ENCODE assay signal across 18 cellular contexts in the genomic region with DNA sequence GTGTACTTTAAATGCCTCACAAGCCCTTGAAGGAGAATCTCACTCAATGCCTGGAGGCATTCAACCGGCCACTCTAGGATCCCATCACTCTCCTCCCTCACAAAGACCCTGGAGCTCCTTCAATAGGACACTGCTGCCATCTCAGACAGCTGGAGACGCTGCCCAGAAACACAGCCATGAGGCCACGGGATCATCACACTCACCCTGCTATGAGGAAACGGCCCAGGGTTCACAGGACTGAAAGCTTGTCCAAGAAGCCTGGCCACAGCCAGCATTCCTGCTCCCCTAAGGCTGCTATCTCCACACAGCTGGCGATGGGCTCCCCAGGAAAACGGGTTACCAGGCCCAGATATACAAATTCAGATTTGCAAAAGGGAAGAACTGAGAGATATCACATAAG. TPM values are rescaled to one million over a fixed set of nuclear protein-coding genes. Genes with fewer than 3 reads are reported as not detected.
DNase-seq lines count a peak whose midpoint lies in the region; ATAC-seq, FAIRE-seq and TF ChIP-seq lines count a peak whose summit lies in the region.
"Had no signal": no experiment of that assay in that cellular context is flagged by ENCODE, and none has a peak within 500 bp of the region (broad histone marks: within the 10 kb centered on the region; RNA-seq: fewer than 3 reads in every experiment).

No MANE protein-coding gene starts in this region.

- H3K9me3 Mint-ChIP-seq in H9 (no peaks in the 10 kb centered on the region), astrocyte (ENCODE audit: unreplicated experiment) (no peaks in the 10 kb centered on the region)
- H3K9me3 Mint-ChIP-seq in activated naive CD4-positive, alpha-beta T cell treated with anti-CD3 and anti-CD28 coated beads for 36 hours: no peaks in the 10 kb centered on the region
- H3K9me3 Mint-ChIP-seq: dendritic cell treated with granulocyte-macrophage colony-stimulating factor and Interleukin-4, amounts not matched to agents 40 ng/mL and 50 ng/mL, for 4 days had no signal

- H3K14ac ChIP-seq in H9 (ENCODE audit: insufficient read depth, low read length): no peak overlapping the region

- H3K4me1 ChIP-seq in H9 (ENCODE audit: insufficient read depth, low read length) (no peaks in the 10 kb centered on the region), astrocyte (ENCODE audit: insufficient read depth, low read length) (peaks cover 22% of the 10 kb centered on the region), left lung (peaks cover 8 to 14% of the 10 kb centered on the region in 2 donors), stomach (peaks cover 18 to 54% (median 40%) of the 10 kb centered on the region in 4 donors)
- H3K4me1 ChIP-seq: parathyroid adenoma had no signal

- intact Hi-C loops in left lung (cut with DNase I) (no loop called here), stomach (cut with DNase I; ENCODE audit: low total_unique reads) (no loop called here)
- intact Hi-C loops in activated naive CD4-positive, alpha-beta T cell treated with anti-CD3 and anti-CD28 coated beads for 36 hours (cut with micrococcal nuclease): no loop called here

- no peaks in the 10 kb centered on the region; the same call in 1 of the 2 replicates for H3K79me2 ChIP-seq in H9 (ENCODE audit: insufficient read depth, low read length)
- H3K79me2 ChIP-seq in astrocyte (ENCODE audit: insufficient read depth, low read length): peaks cover 73% of the 10 kb centered on the region

- no peak overlapping the region for H3T11ph ChIP-seq in H9 (ENCODE audit: low read length)

- H3K27me3 Mint-ChIP-seq in H9 (ENCODE audit: low read depth): no peaks in the 10 kb centered on the region
- no peaks in the 10 kb centered on the region for H3K27me3 Mint-ChIP-seq in astrocyte (ENCODE audit: low read depth, unreplicated experiment)
- no peaks in the 10 kb centered on the region for H3K27me3 Mint-ChIP-seq in activated naive CD4-positive, alpha-beta T cell treated with anti-CD3 and anti-CD28 coated beads for 36 hours (ENCODE audit: low read depth)
- H3K27me3 Mint-ChIP-seq: dendritic cell treated with granulocyte-macrophage colony-stimulating factor and Interleukin-4, amounts not matched to agents 40 ng/mL and 50 ng/mL, for 4 days had no signal

- peaks cover 5% of the 10 kb centered on the region for H3K79me1 ChIP-seq in H9 (ENCODE audit: insufficient read depth, low read depth, low read length, poor library complexity, severe bottlenecking)

- no peak overlapping the region for H3K18ac ChIP-seq in H9 (ENCODE audit: insufficient read length, low read depth, low read length)

- peak; percentile 8 for ATAC-seq in left lung
- ATAC-seq: PC-3 had no signal

- no CpG with 5 or more reads among the region's 6 CpGs for WGBS in H9 (ENCODE audit: extremely low coverage, insufficient read length, low lambda C conversion rate)
- WGBS in stomach, 5 donors: 43 to 67% (median 49%) methylated on average over 5 to 6 of the region's 6 CpGs

- no peak overlapping the region for H3K4me3 Mint-ChIP-seq in H9
- no peak overlapping the region for H3K4me3 Mint-ChIP-seq in astrocyte (ENCODE audit: unreplicated experiment)
- H3K4me3 Mint-ChIP-seq in activated naive CD4-positive, alpha-beta T cell treated with anti-CD3 and anti-CD28 coated beads for 36 hours: no peak overlapping the region
- H3K4me3 Mint-ChIP-seq: dendritic cell treated with granulocyte-macrophage colony-stimulating factor and Interleukin-4, amounts not matched to agents 40 ng/mL and 50 ng/mL, for 4 days had no signal

- H3K36me3 ChIP-seq in astrocyte (ENCODE audit: insufficient read depth, low read length): peaks cover 29% of the 10 kb centered on the region
- H3K36me3 ChIP-seq in left lung: peaks cover 0 to 72% of the 10 kb centered on the region in 2 donors
- peaks cover 20 to 71% (median 61%) of the 10 kb centered on the region in 4 donors for H3K36me3 ChIP-seq in stomach

- no peak for DNase-seq in H9
- DNase-seq in astrocyte (ENCODE audit: low read depth): peak; percentile 30
- no peak for DNase-seq in left lung
- DNase-seq in stomach: no peak
- DNase-seq in activated T-cell treated with anti-CD3 and anti-CD28 coated beads for 4 hours: no peak
- DNase-seq in SIG-M5 treated with dmso at 0.1 percent for 504 hours (lab: John Stamatoyannopoulos, UW; ENCODE audit: unreplicated experiment): no peak
- no peak for DNase-seq in stimulated activated CD4-positive, alpha-beta T cell treated with anti-CD3 and anti-CD28 coated beads, Interleukin-4, amount 100 ng/mL, for 24 hours
- no peak for DNase-seq in activated naive CD4-positive, alpha-beta T cell treated with anti-CD3 and anti-CD28 coated beads for 36 hours
- DNase-seq: activated CD4-positive, alpha-beta T cell treated with anti-CD3 and anti-CD28 coated beads, Interleukin-2, amount 50 U/mL, for 48 hours; activated naive CD4-positive, alpha-beta T cell treated with Interleukin-2 at 50 U/mL for 16 hours; NCI-H1092 treated with DMSO at 0.1 percent for 48 hours; NCI-H226; PC-3; stimulated activated CD4-positive, alpha-beta T cell treated with anti-CD3 and anti-CD28 coated beads, Interleukin-4, amount 100 ng/mL, for 4 hours; T-helper 2 cell had no signal

- no peaks in the 10 kb centered on the region for H3K27me3 ChIP-seq in H9 (ENCODE audit: insufficient read depth, low read length)
- no peaks in the 10 kb centered on the region for H3K27me3 ChIP-seq in astrocyte (ENCODE audit: insufficient read depth, low read length)
- no peaks in the 10 kb centered on the region for H3K27me3 ChIP-seq in left lung
- no peaks in the 10 kb centered on the region for H3K27me3 ChIP-seq in stomach

- H3K4ac ChIP-seq in H9 (ENCODE audit: low read depth, low read length): no peak overlapping the region

- TF ChIP-seq CTCF in H9 (conservative IDR thresholded peaks at IDR 0.05) (no peak), astrocyte (IDR thresholded peaks at IDR 0.05; ENCODE audit: insufficient read depth, low read depth, low read length) (no peak), left lung (IDR thresholded peaks at IDR 0.05) (no peak), stomach (IDR thresholded peaks at IDR 0.05) (no peak)

- H3K4me2 ChIP-seq in H9 (ENCODE audit: insufficient read depth, insufficient read length, low read length) (no peak overlapping the region), astrocyte (ENCODE audit: low read length) (peak overlapping the region; percentile 17)

- H4K20me1 ChIP-seq in H9 (ENCODE audit: control insufficient read depth, insufficient read depth, insufficient read length) (no peaks in the 10 kb centered on the region), astrocyte (ENCODE audit: insufficient read depth, low read length) (peaks cover 84% of the 10 kb centered on the region)

- H3K23me2 ChIP-seq in H9 (ENCODE audit: insufficient read length, low read depth, low read length, poor library complexity, severe bottlenecking): no peaks in the 10 kb centered on the region

- CTCF ChIA-PET in activated naive CD4-positive, alpha-beta T cell treated with anti-CD3 and anti-CD28 coated beads for 36 hours (lab: Charles Lee): no interaction called here

- TF ChIP-seq POLR2A in stomach (IDR thresholded peaks at IDR 0.05): no peak

- H3K9me3 ChIP-seq in H9 (ENCODE audit: control insufficient read depth, low read depth, low read length): no peaks in the 10 kb centered on the region
- no peaks in the 10 kb centered on the region for H3K9me3 ChIP-seq in astrocyte (ENCODE audit: insufficient read depth, low read depth, low read length)
- H3K9me3 ChIP-seq in left lung: no peaks in the 10 kb centered on the region
- no peaks in the 10 kb centered on the region for H3K9me3 ChIP-seq in stomach

- H3K56ac ChIP-seq in H9 (ENCODE audit: insufficient read length, low read depth, low read length): no peak overlapping the region

- H4K8ac ChIP-seq in H9 (replicated peaks; ENCODE audit: insufficient read length, low read depth, low read length): no peak overlapping the region

- H3K36me3 Mint-ChIP-seq in H9 (ENCODE audit: insufficient read depth in 1 of 3, low read depth in 3 of 3): peaks cover 21 to 65% (median 60%) of the 10 kb centered on the region in 3 experiments
- peaks cover 32% of the 10 kb centered on the region for H3K36me3 Mint-ChIP-seq in astrocyte (ENCODE audit: low read depth, unreplicated experiment)
- peaks cover 34% of the 10 kb centered on the region for H3K36me3 Mint-ChIP-seq in activated naive CD4-positive, alpha-beta T cell treated with anti-CD3 and anti-CD28 coated beads for 36 hours (ENCODE audit: low read depth)

- H2AK5ac ChIP-seq in H9 (ENCODE audit: insufficient read length, low read length): no peak overlapping the region

- H3K27ac Mint-ChIP-seq in H9: peak overlapping the region; percentile 76 to 97 (median 90); a peak in 5 of 7 replicates
- no peak overlapping the region for H3K27ac Mint-ChIP-seq in astrocyte (ENCODE audit: unreplicated experiment)
- H3K27ac Mint-ChIP-seq in activated naive CD4-positive, alpha-beta T cell treated with anti-CD3 and anti-CD28 coated beads for 36 hours: no peak overlapping the region

- H3K23ac ChIP-seq in H9 (ENCODE audit: insufficient read length, low read depth, low read length): no peak overlapping the region

- H2AFZ ChIP-seq in H9 (ENCODE audit: low read length): no peak overlapping the region
- no peak overlapping the region for H2AFZ ChIP-seq in astrocyte (ENCODE audit: low read depth, low read length)
- H2AFZ ChIP-seq: parathyroid adenoma had no signal

- no peak overlapping the region for H2BK5ac ChIP-seq in H9 (ENCODE audit: insufficient read length, low read length)

- H4K5ac ChIP-seq in H9 (ENCODE audit: insufficient read length, low read depth, low read length): no peak overlapping the region

- H3K4me3 ChIP-seq in astrocyte (ENCODE audit: insufficient read depth, low read depth, low read length) (no peak overlapping the region), left lung (no peak overlapping the region), stomach (no peak overlapping the region)
- H3K4me3 ChIP-seq: lung had no signal

- no peak overlapping the region for H2BK12ac ChIP-seq in H9 (ENCODE audit: insufficient read length, low read depth, low read length)

- H3K4me1 Mint-ChIP-seq in H9 (peaks cover 7 to 13% of the 10 kb centered on the region in 2 experiments), astrocyte (ENCODE audit: low read depth, unreplicated experiment) (peaks cover 49% of the 10 kb centered on the region)
- peaks cover 8% of the 10 kb centered on the region for H3K4me1 Mint-ChIP-seq in activated naive CD4-positive, alpha-beta T cell treated with anti-CD3 and anti-CD28 coated beads for 36 hours (ENCODE audit: low read depth)

- no peak overlapping the region for H4K91ac ChIP-seq in H9 (ENCODE audit: insufficient read length, low read depth, low read length)

- no peak for FAIRE-seq in astrocyte (lab: Jason Lieb, UNC)

- H2BK15ac ChIP-seq in H9 (ENCODE audit: low read depth, low read length): no peak overlapping the region

- H3K27ac ChIP-seq in H9 (ENCODE audit: insufficient read length, low read depth, low read length) (no peak overlapping the region), astrocyte (ENCODE audit: low read depth, low read length) (no peak overlapping the region), left lung (no peak overlapping the region), stomach (peak overlapping the region; percentile 52 to 77 (median 68))
- H3K27ac ChIP-seq: parathyroid adenoma had no signal

- no peak for TF ChIP-seq EP300 in stomach (IDR thresholded peaks at IDR 0.05)

- H2BK120ac ChIP-seq in H9 (ENCODE audit: low read depth, low read length, poor library complexity, severe bottlenecking): no peak overlapping the region

- H3K9ac ChIP-seq in H9 (ENCODE audit: extremely low read depth, insufficient read length, low read length) (no peak overlapping the region), astrocyte (ENCODE audit: low read length) (no peak overlapping the region)
- H3K9ac ChIP-seq: parathyroid adenoma had no signal

- H2BK20ac ChIP-seq in H9 (ENCODE audit: low read depth, low read length, poor library complexity, severe bottlenecking): no peak overlapping the region

RNA-seq across cellular contexts. Expression of gene CARS1, which starts 13.2 kb away (rescaled TPM):
- total RNA-seq in H9 (2021) (82.5 and 92.3 TPM in 2 replicates), astrocyte (123 and 149 TPM in 2 replicates), left lung (10 to 100 TPM; 39.3 to 49.9 TPM), stomach (10 to 100 TPM; 28.6 to 54.2 (median 42.6) TPM)
- 10 to 100 TPM; 25.2 to 44.9 (median 35.7) TPM for polyA plus RNA-seq in stomach
- total RNA-seq in activated naive CD4-positive, alpha-beta T cell treated with anti-CD3 and anti-CD28 coated beads for 36 hours: 100 to 1,000 TPM; 126 to 128 TPM

RNA-seq across cellular contexts. Expression of gene NAP1L4, which starts 51.9 kb away (rescaled TPM):
- total RNA-seq in H9 (2021) (212 and 217 TPM in 2 replicates), astrocyte (129 and 153 TPM in 2 replicates), left lung (100 to 1,000 TPM; 101 to 122 TPM), stomach (100 to 1,000 TPM in 4 of 5 donors, 10 to 100 TPM in 1; 80.5 to 438 (median 181) TPM)
- polyA plus RNA-seq in stomach: 10 to 100 TPM; 61.3 to 82.7 (median 77.5) TPM
- 100 to 1,000 TPM; 240 to 245 TPM for total RNA-seq in activated naive CD4-positive, alpha-beta T cell treated with anti-CD3 and anti-CD28 coated beads for 36 hours

Comparison
In these comparisons a context has a peak if more than half of its experiments do, and no peak if none do; other contexts are left out.
1. H3K27ac ChIP-seq: peak in stomach (5 of 5); none in H9 (single experiment), astrocyte (single experiment) and left lung (0 of 2).
2. H3K27ac Mint-ChIP-seq: peak in H9 (3 of 3); none in astrocyte (single experiment) and activated naive CD4-positive, alpha-beta T cell treated with anti-CD3 and anti-CD28 coated beads for 36 hours (single experiment).